Comparison of ENCODE assay signal across 17 cellular contexts in the genomic region with DNA sequence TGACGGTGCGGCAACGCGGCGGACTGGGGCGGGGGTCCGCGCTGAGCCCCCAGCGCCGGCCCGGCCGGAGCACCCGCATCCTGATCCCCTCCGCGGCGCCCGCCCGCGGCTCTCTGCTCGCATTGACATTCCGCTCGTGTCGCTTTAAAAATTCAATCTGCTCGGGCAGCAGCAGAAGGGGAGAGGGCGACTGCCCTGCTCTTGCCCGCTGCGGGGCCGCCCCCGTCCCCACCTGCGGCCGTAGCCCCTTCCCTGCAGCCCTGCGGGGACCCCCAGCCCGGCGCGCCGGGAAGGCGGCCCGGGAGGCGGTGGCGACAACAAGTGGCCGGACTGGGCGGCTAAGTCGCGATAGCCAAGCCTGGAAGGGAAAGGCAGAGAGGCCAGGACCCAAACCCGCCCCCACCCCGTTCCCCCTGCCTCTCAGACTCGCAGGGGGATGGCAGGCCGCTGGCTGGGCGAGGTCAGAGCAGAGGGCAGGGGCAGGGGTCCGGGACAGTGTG. TPM values are rescaled to one million over a fixed set of nuclear protein-coding genes. Genes with fewer than 3 reads are reported as not detected.
DNase-seq lines count a peak whose midpoint lies in the region; ATAC-seq and TF ChIP-seq lines count a peak whose summit lies in the region.
"Had no signal": no experiment of that assay in that cellular context is flagged by ENCODE, and none has a peak within 500 bp of the region (broad histone marks: within the 10 kb centered on the region; RNA-seq: fewer than 3 reads in every experiment).

No MANE protein-coding gene starts in this region.

- H3K9me3 ChIP-seq in BLaER1 treated with 17β-estradiol and CSF1 and Interleukin-3, amounts not matched to agents 10 nM and 100 nM (replicated peaks in 1 of 11): no peaks in the 10 kb centered on the region
- H3K9me3 ChIP-seq in HUES64 (ENCODE audit: insufficient read depth, low read depth, low read length) (no peaks in the 10 kb centered on the region), neural progenitor cell (ENCODE audit: low read depth) (no peaks in the 10 kb centered on the region)
- H3K9me3 ChIP-seq: mucosa of descending colon had no signal

- no peaks in the 10 kb centered on the region for H3K36me3 ChIP-seq in BLaER1 treated with 17β-estradiol and CSF1 and Interleukin-3, amounts not matched to agents 10 nM and 100 nM
- H3K36me3 ChIP-seq in HUES64 (ENCODE audit: insufficient read depth, low read length): no peaks in the 10 kb centered on the region
- H3K36me3 ChIP-seq in neural progenitor cell: no peaks in the 10 kb centered on the region
- H3K36me3 ChIP-seq: cardiac muscle cell had no signal

- H2AFZ ChIP-seq in neural progenitor cell (replicated peaks): no peak overlapping the region

- peaks cover 12% of the 10 kb centered on the region for H3K4me1 Mint-ChIP-seq in neural progenitor cell
- H3K4me1 Mint-ChIP-seq: activated naive CD8-positive, alpha-beta T cell treated with anti-CD3 and anti-CD28 coated beads, Interleukin-2, amount 10 ng/mL, durations not matched to agents 7 days and 5 days; WTC11 had no signal

- H3K9me3 Mint-ChIP-seq in neural progenitor cell: peaks cover 2% of the 10 kb centered on the region
- H3K9me3 Mint-ChIP-seq: activated naive CD8-positive, alpha-beta T cell treated with anti-CD3 and anti-CD28 coated beads, Interleukin-2, amount 10 ng/mL, durations not matched to agents 7 days and 5 days; activated T-helper 1 cell treated with anti-CD3 and anti-CD28 coated beads, Interleukin-12 subunit alpha, Interleukin-12 subunit beta, Interleukin-2, Interleukin-4 antibody, amounts not matched to agents 30 ng/mL and 10 ng/mL and 1 ng/mL, durations not matched to agents 14 hours and 24 hours and 36 hours; WTC11 had no signal

- DNase-seq in dorsolateral prefrontal cortex: no peak
- peak; percentile 40 for DNase-seq in neural progenitor cell (ENCODE audit: low spot score)
- DNase-seq in hepatic stellate cell (ENCODE audit: low spot score): no peak
- DNase-seq in HT-29 (ENCODE audit: low spot score): no peak
- DNase-seq: activated naive CD8-positive, alpha-beta T cell treated with anti-CD3 and anti-CD28 coated beads, Interleukin-2, amount 10 ng/mL, durations not matched to agents 7 days and 5 days; effector CD8-positive, alpha-beta T cell; hypothalamus; mucosa of descending colon; small intestine had no signal

- WGBS in HUES64: 2% methylated on average over 49 of the region's 50 CpGs

- TF ChIP-seq CTCF in dorsolateral prefrontal cortex (IDR thresholded peaks at IDR 0.05 in 54 of 56, conservative IDR thresholded peaks at IDR 0.05 in 2 of 56; ENCODE audit: low read depth in 1 of 56, partially characterized antibody in 56 of 56): no peak
- TF ChIP-seq CTCF in neural progenitor cell (IDR thresholded peaks at IDR 0.05): no peak

- peak overlapping the region in 9 of 11 experiments; percentile 7 to 89 (median 38); a peak in 8 of 22 replicates for H3K4me2 ChIP-seq in BLaER1 treated with 17β-estradiol and CSF1 and Interleukin-3, amounts not matched to agents 10 nM and 100 nM
- H3K4me2 ChIP-seq in neural progenitor cell: peak overlapping the region; percentile 79

- H3K36me3 Mint-ChIP-seq in neural progenitor cell: no peaks in the 10 kb centered on the region
- H3K36me3 Mint-ChIP-seq: activated naive CD8-positive, alpha-beta T cell treated with anti-CD3 and anti-CD28 coated beads, Interleukin-2, amount 10 ng/mL, durations not matched to agents 7 days and 5 days; WTC11 had no signal

- H3K27me3 Mint-ChIP-seq in neural progenitor cell (ENCODE audit: insufficient read depth, low read depth): peaks cover 53% of the 10 kb centered on the region

- intact Hi-C loops in dorsolateral prefrontal cortex (cut with DNase I): no loop called here

- H3K4me1 ChIP-seq in BLaER1 treated with 17β-estradiol and CSF1 and Interleukin-3, amounts not matched to agents 10 nM and 100 nM: peaks cover 0 to 8% (median 4%) of the 10 kb centered on the region in 10 experiments; a peak in 4 of 20 replicates
- H3K4me1 ChIP-seq in HUES64 (ENCODE audit: insufficient read depth, low read length) (no peaks in the 10 kb centered on the region; the same call in 1 of the 2 replicates), neural progenitor cell (peaks cover 3% of the 10 kb centered on the region)

- peaks cover 0 to 95% (median 31%) of the 10 kb centered on the region in 11 experiments; a peak in 14 of 22 replicates for H4K20me1 ChIP-seq in BLaER1 treated with 17β-estradiol and CSF1 and Interleukin-3, amounts not matched to agents 10 nM and 100 nM
- H4K20me1 ChIP-seq in neural progenitor cell (ENCODE audit: low read depth): peaks cover 42% of the 10 kb centered on the region

- H3F3A ChIP-seq in neural progenitor cell (ENCODE audit: low read depth): no peaks in the 10 kb centered on the region

- H3K27ac Mint-ChIP-seq in neural progenitor cell: no peak overlapping the region
- H3K27ac Mint-ChIP-seq: activated naive CD8-positive, alpha-beta T cell treated with anti-CD3 and anti-CD28 coated beads, Interleukin-2, amount 10 ng/mL, durations not matched to agents 7 days and 5 days; activated T-helper 1 cell treated with anti-CD3 and anti-CD28 coated beads, Interleukin-12 subunit alpha, Interleukin-12 subunit beta, Interleukin-2, Interleukin-4 antibody, amounts not matched to agents 30 ng/mL and 10 ng/mL and 1 ng/mL, durations not matched to agents 14 hours and 24 hours and 36 hours; WTC11 had no signal

- H3K4me3 ChIP-seq in BLaER1 treated with 17β-estradiol and CSF1 and Interleukin-3, amounts not matched to agents 10 nM and 100 nM: 0 out of 20 replicates have a peak overlapping the region, but pooled peaks of 1 of the 10 experiments have one; percentile 19
- peak overlapping the region; percentile 40 for H3K4me3 ChIP-seq in HUES64 (ENCODE audit: low read length)
- peak overlapping the region in 53 of 59 donors; percentile 12 to 64 (median 41) for H3K4me3 ChIP-seq in dorsolateral prefrontal cortex
- H3K4me3 ChIP-seq in neural progenitor cell: peak overlapping the region; percentile 39
- H3K4me3 ChIP-seq: mucosa of descending colon had no signal

- no peak overlapping the region for H3K4me3 Mint-ChIP-seq in neural progenitor cell
- H3K4me3 Mint-ChIP-seq: activated naive CD8-positive, alpha-beta T cell treated with anti-CD3 and anti-CD28 coated beads, Interleukin-2, amount 10 ng/mL, durations not matched to agents 7 days and 5 days; activated T-helper 1 cell treated with anti-CD3 and anti-CD28 coated beads, Interleukin-12 subunit alpha, Interleukin-12 subunit beta, Interleukin-2, Interleukin-4 antibody, amounts not matched to agents 30 ng/mL and 10 ng/mL and 1 ng/mL, durations not matched to agents 14 hours and 24 hours and 36 hours had no signal

- ATAC-seq in HG03196 (IDR thresholded peaks at IDR 0.05; ENCODE audit: unreplicated experiment) (no peak), GM19455 (IDR thresholded peaks at IDR 0.05; ENCODE audit: unreplicated experiment) (no peak)
- ATAC-seq: mucosa of descending colon had no signal

- H3K27me3 ChIP-seq in BLaER1 treated with 17β-estradiol and CSF1 and Interleukin-3, amounts not matched to agents 10 nM and 100 nM: peaks cover 68 to 99% (median 92%) of the 10 kb centered on the region in 11 experiments
- H3K27me3 ChIP-seq in HUES64 (ENCODE audit: insufficient read depth, low read length) (peaks cover 79% of the 10 kb centered on the region), dorsolateral prefrontal cortex (peaks cover 0 to 32% (median 13%) of the 10 kb centered on the region in 45 donors), neural progenitor cell (peaks cover 66% of the 10 kb centered on the region)

- H3K9ac ChIP-seq in BLaER1 treated with 17β-estradiol and CSF1 and Interleukin-3, amounts not matched to agents 10 nM and 100 nM: no peak overlapping the region
- H3K9ac ChIP-seq in HUES64 (ENCODE audit: low read depth, low read length): no peak overlapping the region
- no peak overlapping the region for H3K9ac ChIP-seq in neural progenitor cell

- no peaks in the 10 kb centered on the region for H3K79me2 ChIP-seq in neural progenitor cell (ENCODE audit: low read depth)

- H3K27ac ChIP-seq in BLaER1 treated with 17β-estradiol and CSF1 and Interleukin-3, amounts not matched to agents 10 nM and 100 nM: no peak overlapping the region
- H3K27ac ChIP-seq in HUES64 (ENCODE audit: low read depth, low read length) (no peak overlapping the region), dorsolateral prefrontal cortex (peak overlapping the region in 1 of 59 donors; percentile 43), neural progenitor cell (no peak overlapping the region)
- H3K27ac ChIP-seq: cardiac muscle cell had no signal

RNA-seq across cellular contexts. Expression of gene CABP7, which starts 1.1 kb away (rescaled TPM):
- polyA plus RNA-seq in HUES64 (2013, experiment 1 of 2): 0.85 TPM
- 0.76 TPM for polyA plus RNA-seq in HUES64 (2013, experiment 2 of 2)
- total RNA-seq in dorsolateral prefrontal cortex (1 to 10 TPM; 1.4 to 8.2 (median 3.5) TPM), neural progenitor cell (ENCODE audit: low replicate concordance) (0.09 TPM in 1 of 2 replicates, not detected in the other)
- total RNA-seq in HT-29 (2014; rRNA removed; shearing (Covaris generic)): 0.60 TPM in 1 of 2 replicates, not detected in the other
- total RNA-seq: activated T-helper 1 cell treated with anti-CD3 and anti-CD28 coated beads, Interleukin-12 subunit alpha, Interleukin-12 subunit beta, Interleukin-2, Interleukin-4 antibody, amounts not matched to agents 30 ng/mL and 10 ng/mL and 1 ng/mL, durations not matched to agents 14 hours and 24 hours and 36 hours; cardiac muscle cell; osteoblast had no signal

RNA-seq across cellular contexts. Expression of gene ZMAT5, which starts 45.9 kb away (rescaled TPM):
- polyA plus RNA-seq in HUES64 (2013, experiment 1 of 2): 15.0 TPM
- polyA plus RNA-seq in HUES64 (2013, experiment 2 of 2): 16.5 TPM
- 10 to 100 TPM; 13.5 to 32.9 (median 20.5) TPM for total RNA-seq in dorsolateral prefrontal cortex
- total RNA-seq in neural progenitor cell (ENCODE audit: low replicate concordance): 20.8 and 26.7 TPM in 2 replicates
- total RNA-seq in HT-29 (2014; rRNA removed; shearing (Covaris generic)): 21.5 and 30.0 TPM in 2 replicates

RNA-seq across cellular contexts. Expression of gene UQCR10, which starts 46.3 kb away (rescaled TPM):
- polyA plus RNA-seq in HUES64 (2013, experiment 1 of 2): 135 TPM
- 129 TPM for polyA plus RNA-seq in HUES64 (2013, experiment 2 of 2)
- 100 to 1,000 TPM in 61 of 120 experiments, 10 to 100 TPM in 59; 57.3 to 129 (median 100) TPM for total RNA-seq in dorsolateral prefrontal cortex
- total RNA-seq in neural progenitor cell (ENCODE audit: low replicate concordance): 48.7 and 57.5 TPM in 2 replicates
- total RNA-seq in HT-29 (2014; rRNA removed; shearing (Covaris generic)): 226 and 227 TPM in 2 replicates
